In the genomic region with DNA sequence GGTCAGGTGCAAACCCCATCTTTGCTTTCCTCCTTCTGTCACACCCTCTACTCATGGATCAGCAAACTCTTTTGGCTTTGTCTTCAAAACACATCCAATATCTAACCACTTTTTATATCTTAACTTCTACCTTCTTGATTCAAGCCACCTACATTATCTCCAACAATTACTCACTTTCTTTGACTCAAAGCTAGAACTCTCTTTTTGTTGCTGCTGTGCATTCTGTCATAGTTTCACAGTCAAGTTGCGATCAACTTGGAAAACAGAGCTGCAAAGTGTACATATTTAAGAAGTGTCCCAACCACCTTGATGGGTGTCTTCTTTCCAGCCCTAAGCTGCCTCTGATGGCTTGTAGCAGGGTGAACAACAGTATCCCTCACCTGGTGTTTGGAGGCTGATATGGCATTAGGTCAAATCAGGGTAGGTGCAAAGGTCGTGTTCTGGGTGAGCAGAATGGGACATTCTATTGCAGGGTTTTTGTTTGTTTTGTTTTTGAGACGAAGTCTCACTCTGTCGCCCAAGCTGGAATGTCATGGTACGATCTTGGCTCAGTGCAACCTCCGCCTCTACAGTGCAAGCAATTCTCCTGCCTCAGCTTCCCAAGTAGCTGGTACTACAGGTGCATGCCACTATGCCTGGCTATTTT, we compare ENCODE assay signal across 1 cellular context.
TF ChIP-seq lines count a peak whose summit lies in the region.

No MANE protein-coding gene starts in this region.

TF ChIP-seq in HepG2, 621 proteins besides CTCF, POLR2A, EP300 and RAD21 (continued from another document):
- no peak for TF ChIP-seq ISX (CRISPR knock-in tag; conservative IDR thresholded peaks at IDR 0.05)
- TF ChIP-seq ZNF530 (CRISPR knock-in tag; IDR thresholded peaks at IDR 0.05; ENCODE audit: low read depth) = no peak
- no peak for TF ChIP-seq ZNF44 (CRISPR knock-in tag; IDR thresholded peaks at IDR 0.05)
